Comparison of ENCODE assay signal across 31 cellular contexts in genomic region chr15:81161851-81162250, GRCh38. TPM values are rescaled to one million over a fixed set of nuclear protein-coding genes. Genes with fewer than 3 reads are reported as not detected.
DNase-seq lines count a peak whose midpoint lies in the region; ATAC-seq and TF ChIP-seq lines count a peak whose summit lies in the region.
"Had no signal": no experiment of that assay in that cellular context is flagged by ENCODE, and none has a peak within 500 bp of the region (broad histone marks: within the 10 kb centered on the region; RNA-seq: fewer than 3 reads in every experiment).

No MANE protein-coding gene starts in this region.

- no peaks in the 10 kb centered on the region for H3K9me3 ChIP-seq in BLaER1
- no peaks in the 10 kb centered on the region for H3K9me3 ChIP-seq in A673 (ENCODE audit: low read depth, low read length, poor library complexity, severe bottlenecking)
- H3K9me3 ChIP-seq: Caco-2, Peyer's patch, right lobe of liver, SJSA1 had no signal

- H3K4me1 ChIP-seq in BLaER1 (peaks cover 19% of the 10 kb centered on the region), A673 (ENCODE audit: insufficient read depth, low read length, poor library complexity, severe bottlenecking) (no peaks in the 10 kb centered on the region)
- H3K4me1 ChIP-seq: Caco-2, neural progenitor cell, right lobe of liver, SJSA1 had no signal

- no peaks in the 10 kb centered on the region for H4K20me1 ChIP-seq in BLaER1

- CTCF ChIA-PET in RWPE1 (lab: Yijun Ruan, JAX) (interaction anchor here (2.3 kb wide), 1 partner anchor 104 kb away, joined by 15 read pairs; no protein-coding TSS in a partner anchor), A673 (lab: Charles Lee) (interaction anchor here (1.4 kb wide), 1 partner anchor 55 kb away, joined by 4 read pairs; no protein-coding TSS in a partner anchor)

- H3K36me3 ChIP-seq in BLaER1 (no peaks in the 10 kb centered on the region), A673 (ENCODE audit: insufficient read depth, low read length, poor library complexity, severe bottlenecking) (no peaks in the 10 kb centered on the region)
- H3K36me3 ChIP-seq: neural progenitor cell, Peyer's patch, right lobe of liver, SJSA1 had no signal

- POLR2A ChIA-PET in RWPE1 (lab: Yijun Ruan, JAX; ENCODE audit: low non-redundant PET), result no interaction called here
- POLR2A ChIA-PET in A673 (lab: Charles Lee; ENCODE audit: low non-redundant PET), result no interaction called here

- intact Hi-C loops in A673 (cut with micrococcal nuclease; ENCODE audit: unreplicated experiment), result no loop called here

- H3K36me3 Mint-ChIP-seq in activated T-cell treated with anti-CD3 and anti-CD28 coated beads, Interleukin-2, amount 50 U/mL, for 24 hours (ENCODE audit: low read depth), result no peaks in the 10 kb centered on the region
- no peaks in the 10 kb centered on the region for H3K36me3 Mint-ChIP-seq in activated T-cell treated with anti-CD3 and anti-CD28 coated beads, Interleukin-2, amount 50 U/mL, for 4 hours (ENCODE audit: insufficient read depth)
- H3K36me3 Mint-ChIP-seq in endothelial cell (ENCODE audit: low read depth, unreplicated experiment), result peaks cover 9% of the 10 kb centered on the region
- H3K36me3 Mint-ChIP-seq: activated naive CD8-positive, alpha-beta T cell treated with anti-CD3 and anti-CD28 coated beads, Interleukin-2, amount 10 ng/mL, durations not matched to agents 7 days and 5 days; neural progenitor cell; T-cell; type B pancreatic cell had no signal

- BruUV-seq in A673 (replicated peaks; lab: Mats Ljungman, UMichigan), result no TSS peak

- peaks cover 37% of the 10 kb centered on the region for H3K4me1 Mint-ChIP-seq in activated T-cell treated with anti-CD3 and anti-CD28 coated beads, Interleukin-2, amount 50 U/mL, for 24 hours (ENCODE audit: low read depth)
- peaks cover 24% of the 10 kb centered on the region for H3K4me1 Mint-ChIP-seq in activated T-cell treated with anti-CD3 and anti-CD28 coated beads, Interleukin-2, amount 50 U/mL, for 4 hours (ENCODE audit: low read depth)
- H3K4me1 Mint-ChIP-seq in endothelial cell (ENCODE audit: unreplicated experiment), result peaks cover 24% of the 10 kb centered on the region
- H3K4me1 Mint-ChIP-seq: neural progenitor cell had no signal

- H3K9me3 Mint-ChIP-seq in activated T-cell treated with anti-CD3 and anti-CD28 coated beads, Interleukin-2, amount 50 U/mL, for 24 hours, result no peaks in the 10 kb centered on the region
- H3K9me3 Mint-ChIP-seq in activated T-cell treated with anti-CD3 and anti-CD28 coated beads, Interleukin-2, amount 50 U/mL, for 4 hours, result no peaks in the 10 kb centered on the region
- H3K9me3 Mint-ChIP-seq in endothelial cell (ENCODE audit: unreplicated experiment), result no peaks in the 10 kb centered on the region
- H3K9me3 Mint-ChIP-seq: activated naive CD8-positive, alpha-beta T cell treated with anti-CD3 and anti-CD28 coated beads, Interleukin-2, amount 10 ng/mL, durations not matched to agents 7 days and 5 days; neural progenitor cell; T-cell; type B pancreatic cell had no signal

- H3K4me2 ChIP-seq in BLaER1, result peak overlapping the region; percentile 36; the same call in 1 of the 2 replicates
- H3K4me2 ChIP-seq: neural progenitor cell had no signal

- H3K27ac ChIP-seq in BLaER1, result no peak overlapping the region
- H3K27ac ChIP-seq in RWPE1, result peak overlapping the region; percentile 96
- no peak overlapping the region for H3K27ac ChIP-seq in A673 (ENCODE audit: low read depth, low read length, poor library complexity, severe bottlenecking)
- H3K27ac ChIP-seq: HL-60, neural progenitor cell, Peyer's patch, right lobe of liver, SJSA1 had no signal

- ATAC-seq in activated T-cell treated with anti-CD3 and anti-CD28 coated beads, Interleukin-2, amount 50 U/mL, for 4 hours, result no peak
- ATAC-seq in HG03565 (IDR thresholded peaks at IDR 0.05; ENCODE audit: unreplicated experiment) (no peak), GM18868 (IDR thresholded peaks at IDR 0.05; ENCODE audit: unreplicated experiment) (no peak)
- ATAC-seq: right lobe of liver had no signal

- H3K27ac Mint-ChIP-seq in activated T-cell treated with anti-CD3 and anti-CD28 coated beads, Interleukin-2, amount 50 U/mL, for 24 hours, result peak overlapping the region; percentile 30
- H3K27ac Mint-ChIP-seq in endothelial cell (ENCODE audit: unreplicated experiment), result peak overlapping the region; percentile 11
- H3K27ac Mint-ChIP-seq: neural progenitor cell, T-cell, type B pancreatic cell had no signal

- H3K9ac ChIP-seq in BLaER1, result no peak overlapping the region
- H3K9ac ChIP-seq: neural progenitor cell had no signal

- no peaks in the 10 kb centered on the region for H3K27me3 ChIP-seq in BLaER1
- no peaks in the 10 kb centered on the region for H3K27me3 ChIP-seq in A673 (replicated peaks; ENCODE audit: insufficient read depth, low read depth, low read length, poor library complexity)
- H3K27me3 ChIP-seq: neural progenitor cell, Peyer's patch, right lobe of liver, SJSA1 had no signal

- TF ChIP-seq CTCF in RWPE1 (conservative IDR thresholded peaks at IDR 0.05; ENCODE audit: low read depth) (no peak), endothelial cell (IDR thresholded peaks at IDR 0.05; ENCODE audit: unreplicated experiment) (no peak), A673 (conservative IDR thresholded peaks at IDR 0.05; ENCODE audit: low read depth, low read length) (no peak)

- H3K4me3 Mint-ChIP-seq in activated T-cell treated with anti-CD3 and anti-CD28 coated beads, Interleukin-2, amount 50 U/mL, for 24 hours, result no peak overlapping the region
- no peak overlapping the region for H3K4me3 Mint-ChIP-seq in activated T-cell treated with anti-CD3 and anti-CD28 coated beads, Interleukin-2, amount 50 U/mL, for 4 hours
- H3K4me3 Mint-ChIP-seq in endothelial cell (ENCODE audit: unreplicated experiment), result no peak overlapping the region
- H3K4me3 Mint-ChIP-seq: activated naive CD8-positive, alpha-beta T cell treated with anti-CD3 and anti-CD28 coated beads, Interleukin-2, amount 10 ng/mL, durations not matched to agents 7 days and 5 days; neural progenitor cell; type B pancreatic cell had no signal

- H3K27me3 Mint-ChIP-seq in activated T-cell treated with anti-CD3 and anti-CD28 coated beads, Interleukin-2, amount 50 U/mL, for 24 hours, result no peaks in the 10 kb centered on the region
- peaks cover 12% of the 10 kb centered on the region for H3K27me3 Mint-ChIP-seq in activated T-cell treated with anti-CD3 and anti-CD28 coated beads, Interleukin-2, amount 50 U/mL, for 4 hours (ENCODE audit: low read depth)
- H3K27me3 Mint-ChIP-seq in endothelial cell (ENCODE audit: unreplicated experiment), result peaks cover 9% of the 10 kb centered on the region

- no peak for DNase-seq in activated T-cell treated with anti-CD3 and anti-CD28 coated beads, Interleukin-2, amount 50 U/mL, for 24 hours
- no peak for DNase-seq in activated T-cell treated with anti-CD3 and anti-CD28 coated beads, Interleukin-2, amount 50 U/mL, for 4 hours
- DNase-seq in RWPE1 (ENCODE audit: low spot score) (no peak), endothelial cell (ENCODE audit: low spot score) (no peak), A673 (ENCODE audit: low spot score) (no peak)
- DNase-seq: ACHN; activated CD4-positive, CD25-positive, alpha-beta regulatory T cell treated with anti-CD3 and anti-CD28 coated beads, Interleukin-2, amount 50 U/mL, for 72 hours; activated naive CD8-positive, alpha-beta T cell treated with anti-CD3 and anti-CD28 coated beads, Interleukin-2, amount 10 ng/mL, durations not matched to agents 7 days and 5 days; Caco-2; cerebellar nuclear complex; DND-41; HCEC 1CT; mammary epithelial cell; NCI-H1048; NCI-H1694 treated with DMSO at 0.1 percent for 48 hours; NCI-H2171 treated with DMSO at 0.1 percent for 48 hours; NCI-H526; Peyer's patch; posterior cingulate gyrus; right lobe of liver; stimulated activated CD8-positive, alpha-beta memory T cell treated with anti-CD3 and anti-CD28 coated beads, Interleukin-4, amount 100 ng/mL, for 48 hours had no signal

- H3K4me3 ChIP-seq in BLaER1, result no peak overlapping the region
- no peak overlapping the region for H3K4me3 ChIP-seq in A673 (ENCODE audit: low read depth, low read length, poor library complexity, severe bottlenecking)
- H3K4me3 ChIP-seq: neural progenitor cell, Peyer's patch, right lobe of liver, SJSA1 had no signal

RNA-seq across cellular contexts. Expression of gene CFAP161, which starts 27.8 kb away (rescaled TPM):
- not detected for total RNA-seq in activated T-cell treated with anti-CD3 and anti-CD28 coated beads, Interleukin-2, amount 50 U/mL, for 4 hours
- total RNA-seq in endothelial cell (ENCODE audit: unreplicated experiment) (21.1 TPM), A673 (2021) (1.6 and 2.8 TPM in 2 replicates)
- total RNA-seq: activated naive CD8-positive, alpha-beta T cell treated with anti-CD3 and anti-CD28 coated beads, Interleukin-2, amount 10 ng/mL, durations not matched to agents 7 days and 5 days; Caco-2; kidney epithelial cell; SJSA1 had no signal

RNA-seq across cellular contexts. Expression of gene IL16, which starts 34.8 kb away (rescaled TPM):
- total RNA-seq in activated T-cell treated with anti-CD3 and anti-CD28 coated beads, Interleukin-2, amount 50 U/mL, for 4 hours, result 10 to 100 TPM; 43.5 to 57.6 (median 45.0) TPM
- 29.6 TPM for total RNA-seq in endothelial cell (ENCODE audit: unreplicated experiment)
- 1.4 and 1.8 TPM in 2 replicates for total RNA-seq in A673 (2021)
- total RNA-seq: Caco-2, kidney epithelial cell, LHCN-M2, SJSA1 had no signal

Comparison
In these comparisons a context has a peak if more than half of its experiments do, and no peak if none do; other contexts are left out.
1. RNA of gene IL16, which starts 34.8 kb away (total RNA-seq): 43.5 to 57.6 TPM in activated T-cell treated with anti-CD3 and anti-CD28 coated beads, Interleukin-2, amount 50 U/mL, for 4 hours and 29.6 TPM in endothelial cell (single experiment); 1.4 to 1.8 TPM in A673; every median in the first group is over 10 times any median in the second.